In genomic region chr2:69385443-69386151, GRCh38 we compare ENCODE assay signal across 1 cellular context.
TF ChIP-seq lines count a peak whose summit lies in the region.

No MANE protein-coding gene starts in this region.

TF ChIP-seq in K562, 482 proteins besides CTCF, POLR2A, EP300 and RAD21 (continued from another document and continues in another):
- no peak for TF ChIP-seq ZNF407 (IDR thresholded peaks at IDR 0.05; ENCODE audit: low read depth)
- TF ChIP-seq ZNF707 (CRISPR knock-in tag; conservative IDR thresholded peaks at IDR 0.05): no peak
- no peak for TF ChIP-seq ZNF224 (CRISPR knock-in tag; IDR thresholded peaks at IDR 0.05)
- TF ChIP-seq NFE2 (IDR thresholded peaks at IDR 0.05; ENCODE audit: low read depth): no peak
- TF ChIP-seq PBX2 (CRISPR knock-in tag; IDR thresholded peaks at IDR 0.05; ENCODE audit: low read depth): no peak
- TF ChIP-seq PBX2 (tag; conservative IDR thresholded peaks at IDR 0.05; ENCODE audit: low read depth): no peak
- no peak for TF ChIP-seq BDP1 (IDR thresholded peaks at IDR 0.05; ENCODE audit: insufficient read depth, insufficient read length)
- TF ChIP-seq CTBP1 (IDR thresholded peaks at IDR 0.05; ENCODE audit: borderline replicate concordance): peak; percentile 24; the same call in 1 of the 2 replicates
- TF ChIP-seq MIER1 (IDR thresholded peaks at IDR 0.05; ENCODE audit: low read depth): no peak
- TF ChIP-seq DEAF1 (CRISPR knock-in tag; IDR thresholded peaks at IDR 0.05): no peak
- TF ChIP-seq SOX6 (IDR thresholded peaks at IDR 0.05): peak; percentile 40; the same call in 1 of the 2 replicates
- no peak for TF ChIP-seq ZNF507 (tag; conservative IDR thresholded peaks at IDR 0.05)
- TF ChIP-seq IRF2 (CRISPR knock-in tag; IDR thresholded peaks at IDR 0.05): no peak
- no peak for TF ChIP-seq SREBF1 (IDR thresholded peaks at IDR 0.05; ENCODE audit: borderline replicate concordance, low read depth, low read length)
- no peak for TF ChIP-seq MAFF (IDR thresholded peaks at IDR 0.05; ENCODE audit: low read length)
- TF ChIP-seq HDAC2 (IDR thresholded peaks at IDR 0.05): peak; percentile 96
- TF ChIP-seq CC2D1A (IDR thresholded peaks at IDR 0.05): no peak
- no peak for TF ChIP-seq SMAD2 (IDR thresholded peaks at IDR 0.05; ENCODE audit: low read depth, low read length)
- TF ChIP-seq GTF2B (IDR thresholded peaks at IDR 0.05; ENCODE audit: extremely low read depth, insufficient read length): no peak
- no peak for TF ChIP-seq ZNF785 (CRISPR knock-in tag; IDR thresholded peaks at IDR 0.05)
- TF ChIP-seq CXXC5 (CRISPR knock-in tag; IDR thresholded peaks at IDR 0.05): peak; percentile 67
- TF ChIP-seq NCOA1 (IDR thresholded peaks at IDR 0.05; ENCODE audit: low read depth): no peak
- TF ChIP-seq ZBTB8A (IDR thresholded peaks at IDR 0.05; ENCODE audit: partially characterized antibody): no peak
- no peak for TF ChIP-seq TSHZ1 (CRISPR knock-in tag; IDR thresholded peaks at IDR 0.05)
- TF ChIP-seq XRCC3 (IDR thresholded peaks at IDR 0.05): no peak
- TF ChIP-seq NBN (IDR thresholded peaks at IDR 0.05; ENCODE audit: low read depth): peak; percentile 82; the same call in 1 of the 2 replicates
- TF ChIP-seq ZKSCAN3 (CRISPR knock-in tag; IDR thresholded peaks at IDR 0.05): no peak
- no peak for TF ChIP-seq ZC3H11A (IDR thresholded peaks at IDR 0.05; ENCODE audit: low read depth, low read length)
- no peak for TF ChIP-seq SRSF3 (IDR thresholded peaks at IDR 0.05; ENCODE audit: insufficient read depth, low read length)
- no peak for TF ChIP-seq CCNT2 (IDR thresholded peaks at IDR 0.05; ENCODE audit: borderline replicate concordance, extremely low read depth, insufficient read length, low read depth, low read length)
- TF ChIP-seq ZNF175 (CRISPR knock-in tag; IDR thresholded peaks at IDR 0.05; ENCODE audit: low read depth): 0 out of 2 replicates have a peak, but pooled peaks have one; percentile 65
- TF ChIP-seq TEAD2 (tag; IDR thresholded peaks at IDR 0.05): no peak
- TF ChIP-seq KLF6 (CRISPR knock-in tag; IDR thresholded peaks at IDR 0.05; ENCODE audit: borderline replicate concordance): 0 out of 2 replicates have a peak, but pooled peaks have one; percentile 87
- TF ChIP-seq IRF9 (tag; IDR thresholded peaks at IDR 0.05): peak; percentile 84
- no peak for TF ChIP-seq MBD2 (IDR thresholded peaks at IDR 0.05; ENCODE audit: borderline replicate concordance, low read depth)
- no peak for TF ChIP-seq ZNF551 (CRISPR knock-in tag; IDR thresholded peaks at IDR 0.05)
- TF ChIP-seq PPARD (CRISPR knock-in tag; IDR thresholded peaks at IDR 0.05): no peak
- TF ChIP-seq ZNF3 (CRISPR knock-in tag; IDR thresholded peaks at IDR 0.05): no peak
- no peak for TF ChIP-seq OTX1 (CRISPR knock-in tag; IDR thresholded peaks at IDR 0.05)
- peak; percentile 54; the same call in 1 of the 2 replicates for TF ChIP-seq PML (IDR thresholded peaks at IDR 0.05; ENCODE audit: low read length)
- TF ChIP-seq BMI1 (IDR thresholded peaks at IDR 0.05; ENCODE audit: low read length): no peak
- no peak for TF ChIP-seq ZNF609 (CRISPR knock-in tag; IDR thresholded peaks at IDR 0.05; ENCODE audit: borderline replicate concordance)
- peak; percentile 80 for TF ChIP-seq KLF1 (tag; IDR thresholded peaks at IDR 0.05)
- TF ChIP-seq ZEB2 (IDR thresholded peaks at IDR 0.05): peak; percentile 88
